Comparison of ENCODE assay signal across 12 cellular contexts in the genomic region with DNA sequence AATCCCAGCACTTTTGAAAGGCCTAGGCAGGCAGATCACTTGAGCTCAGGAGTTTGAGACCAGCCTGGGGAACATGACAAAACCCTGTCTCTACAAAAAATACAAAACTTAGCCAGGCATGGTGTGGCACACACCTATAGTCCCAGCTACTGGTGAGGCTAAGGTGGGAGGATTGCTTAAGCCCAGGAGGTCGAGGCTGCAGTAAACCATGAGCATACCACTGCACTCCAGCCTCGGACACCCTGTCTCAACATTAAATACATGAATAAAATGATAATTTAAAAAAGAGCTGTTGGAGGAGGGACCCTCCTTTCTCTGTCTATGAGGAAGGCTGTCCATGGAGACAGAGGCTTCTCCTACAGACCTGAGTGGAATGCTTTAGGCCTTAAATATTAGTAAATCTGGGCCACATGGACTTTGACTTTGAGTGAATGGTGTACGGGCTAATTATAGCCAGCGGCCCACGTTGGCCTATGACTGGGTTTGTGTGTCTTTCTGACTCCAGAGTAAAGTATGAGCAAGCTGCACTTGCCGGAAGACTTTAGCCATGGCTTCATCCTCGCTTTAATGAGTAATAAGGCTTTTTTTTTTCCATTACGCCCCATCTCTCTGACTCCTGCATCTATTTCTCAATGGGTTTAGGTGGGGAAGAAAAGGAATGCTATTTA. TPM values are rescaled to one million over a fixed set of nuclear protein-coding genes. Genes with fewer than 3 reads are reported as not detected.
A peak's percentile ranks its signal among the peaks of the same experiment; 100 is the strongest.
DNase-seq lines count a peak whose midpoint lies in the region; ATAC-seq, FAIRE-seq and TF ChIP-seq lines count a peak whose summit lies in the region.
"Had no signal": no experiment of that assay in that cellular context is flagged by ENCODE, and none has a peak within 500 bp of the region (broad histone marks: within the 10 kb centered on the region; RNA-seq: fewer than 3 reads in every experiment).

No MANE protein-coding gene starts in this region.

- peaks cover 0 to 3% (median 0%) of the 10 kb centered on the region in 3 donors for H3K4me1 ChIP-seq in pancreas

- no peak overlapping the region for H3K27ac ChIP-seq in pancreas
- H3K27ac ChIP-seq: coronary artery had no signal

- DNase-seq in Daoy (ENCODE audit: low read depth) (peak; percentile 52), RPMI7951 (ENCODE audit: low read depth) (peak; percentile 73), fibroblast of mammary gland (ENCODE audit: low read depth) (peak; percentile 95), pancreas (no peak), KG1 (lab: John Stamatoyannopoulos, UW) (no peak), left cardiac atrium (no peak), LoVo (ENCODE audit: low spot score) (no peak)
- DNase-seq: activated CD8-positive, alpha-beta T cell treated with anti-CD3 and anti-CD28 coated beads for 36 hours; activated naive CD4-positive, alpha-beta T cell treated with anti-CD3 and anti-CD28 coated beads, Interleukin-2, amount 10 ng/mL, durations not matched to agents 7 days and 5 days; CD8-positive, alpha-beta T cell had no signal

- FAIRE-seq in pancreas (lab: Jason Lieb, UNC): no peak

- TF ChIP-seq CTCF in fibroblast of mammary gland (conservative IDR thresholded peaks at IDR 0.05; ENCODE audit: control insufficient read depth, insufficient read depth, low read depth, low read length) (no peak), pancreas (IDR thresholded peaks at IDR 0.05) (no peak)

- no peaks in the 10 kb centered on the region for H3K36me3 ChIP-seq in pancreas

- H3K4me3 ChIP-seq in fibroblast of mammary gland (ENCODE audit: control insufficient read depth, low read depth, low read length) (no peak overlapping the region), pancreas (no peak overlapping the region)
- H3K4me3 ChIP-seq: coronary artery had no signal

- ATAC-seq in pancreas (peak; percentile 33 to 79 (median 55)), left cardiac atrium (no peak), HG03139 (IDR thresholded peaks at IDR 0.05; ENCODE audit: unreplicated experiment) (no peak)
- ATAC-seq: activated CD8-positive, alpha-beta T cell treated with anti-CD3 and anti-CD28 coated beads for 36 hours; CD8-positive, alpha-beta T cell had no signal

- 77 to 80% methylated on average over 8 of the region's 8 CpGs for WGBS in pancreas, 2 donors

- intact Hi-C loops in pancreas (cut with DNase I): no loop called here
- intact Hi-C loops in left cardiac atrium (cut with DNase I): no loop called here

- no peaks in the 10 kb centered on the region for H3K9me3 ChIP-seq in pancreas

- no peaks in the 10 kb centered on the region for H3K27me3 ChIP-seq in pancreas

RNA-seq across cellular contexts. Expression of gene RAB3B, which starts 21.3 kb away (rescaled TPM):
- total RNA-seq in Daoy (2014; rRNA removed; shearing (Covaris generic)): 2.2 and 2.7 TPM in 2 replicates
- total RNA-seq in RPMI7951 (2014; rRNA removed; shearing (Covaris generic)): 5.5 and 5.6 TPM in 2 replicates
- total RNA-seq in pancreas: 1 to 10 TPM in 3 of 6 donors, under 1 TPM in 3; 0.69 to 5.7 (median 1.6) TPM
- 1 to 10 TPM in 1 of 2 donors, under 1 TPM in 1; 0.72 to 5.7 TPM for polyA plus RNA-seq in pancreas
- total RNA-seq in left cardiac atrium: not detected
- total RNA-seq: CD8-positive, alpha-beta T cell had no signal

Comparison
In these comparisons a context has a peak if more than half of its experiments do, and no peak if none do; other contexts are left out.
1. DNase-seq: peak in Daoy (single experiment), RPMI7951 (single experiment) and fibroblast of mammary gland (single experiment); none in pancreas (0 of 6), KG1 (single experiment), left cardiac atrium (single experiment) and LoVo (single experiment).
2. ATAC-seq: peak in pancreas (4 of 4); none in left cardiac atrium (0 of 2) and HG03139 (single experiment).